18 cellular contexts compared by ENCODE assay signal in the genomic region with DNA sequence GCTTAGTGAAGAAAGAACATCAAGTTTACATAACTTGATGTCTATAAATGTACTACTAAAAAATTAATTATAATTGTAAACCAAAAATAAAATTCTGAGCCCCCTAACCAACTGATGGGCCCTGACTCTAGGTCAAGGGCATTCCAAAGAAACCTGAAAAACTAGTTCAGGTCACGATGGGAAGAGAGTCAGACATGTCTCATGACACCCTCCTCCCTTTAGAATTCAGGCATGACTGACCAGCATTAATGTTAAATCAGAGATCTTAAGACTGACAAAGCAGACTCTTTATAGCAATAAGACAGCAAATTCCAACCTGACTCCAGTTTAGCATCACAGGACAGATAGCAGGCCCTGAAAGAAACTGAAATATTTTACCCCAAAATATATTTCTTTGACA.
"Had no signal": no experiment of that assay in that cellular context is flagged by ENCODE, and none has a peak within 500 bp of the region (broad histone marks: within the 10 kb centered on the region; RNA-seq: fewer than 3 reads in every experiment).

No MANE protein-coding gene starts in this region.

- H3K36me3 ChIP-seq: gastroesophageal sphincter, heart right ventricle, left lung, transverse colon had no signal

- H3K27ac Mint-ChIP-seq: activated CD4-positive, alpha-beta memory T cell treated with anti-CD3 and anti-CD28 coated beads, Interleukin-2, amount 10 ng/mL, durations not matched to agents 7 days and 5 days; activated naive CD4-positive, alpha-beta T cell treated with anti-CD3 and anti-CD28 coated beads, Interleukin-2, amount 50 U/mL, for 72 hours; naive thymus-derived CD4-positive, alpha-beta T cell; stimulated activated naive B cell treated with anti-CD40 and anti-IgM and Interleukin-4, amounts not matched to agents 10 μg/mL and 1 μg/mL and 100 μg/mL, for 72 hours; T-helper 17 cell had no signal

- H3K4me3 ChIP-seq: gastroesophageal sphincter, heart right ventricle, left lung, mucosa of descending colon, transverse colon had no signal

- H3K27me3 ChIP-seq: gastroesophageal sphincter, heart right ventricle, left lung, transverse colon had no signal

- ATAC-seq: activated naive CD4-positive, alpha-beta T cell treated with anti-CD3 and anti-CD28 coated beads, Interleukin-2, amount 50 U/mL, for 72 hours; gastroesophageal sphincter; heart right ventricle; left lung; mucosa of descending colon; naive thymus-derived CD4-positive, alpha-beta T cell; stimulated activated naive B cell treated with anti-CD40 and anti-IgM and Interleukin-4, amounts not matched to agents 10 μg/mL and 1 μg/mL and 100 μg/mL, for 72 hours; T-helper 17 cell had no signal

- H3K4me1 Mint-ChIP-seq: central memory CD8-positive, alpha-beta T cell had no signal

- H3K27ac ChIP-seq: gastroesophageal sphincter, heart right ventricle, left lung, transverse colon had no signal

- H3K9me3 ChIP-seq: gastroesophageal sphincter, heart right ventricle, left lung, mucosa of descending colon, transverse colon had no signal

- H3K4me1 ChIP-seq: gastroesophageal sphincter, left lung had no signal

- H3K4me3 Mint-ChIP-seq: activated CD4-positive, alpha-beta memory T cell treated with anti-CD3 and anti-CD28 coated beads, Interleukin-2, amount 10 ng/mL, durations not matched to agents 7 days and 5 days; central memory CD8-positive, alpha-beta T cell; naive thymus-derived CD4-positive, alpha-beta T cell; stimulated activated naive B cell treated with anti-CD40 and anti-IgM and Interleukin-4, amounts not matched to agents 10 μg/mL and 1 μg/mL and 100 μg/mL, for 72 hours; T-helper 17 cell had no signal

- H3K36me3 Mint-ChIP-seq: naive thymus-derived CD4-positive, alpha-beta T cell had no signal

- DNase-seq: activated CD4-positive, alpha-beta memory T cell treated with anti-CD3 and anti-CD28 coated beads, Interleukin-2, amount 10 ng/mL, durations not matched to agents 7 days and 5 days; activated CD4-positive, alpha-beta T cell treated with anti-CD3 and anti-CD28 coated beads for 4 hours; activated effector memory CD4-positive, alpha-beta T cell treated with anti-CD3 and anti-CD28 coated beads, Interleukin-2, amount 50 U/mL, for 16 hours; activated T-cell treated with anti-CD3 and anti-CD28 coated beads, Interleukin-2, amount 50 U/mL, for 48 hours; cortex of kidney; effector CD4-positive, alpha-beta T cell; heart right ventricle; left lung; mucosa of descending colon; naive thymus-derived CD4-positive, alpha-beta T cell; stimulated activated CD4-positive, alpha-beta T cell treated with anti-CD3 and anti-CD28 coated beads, Interleukin-15, amount 100 ng/mL, for 24 hours; stimulated activated CD4-positive, alpha-beta T cell treated with anti-CD3 and anti-CD28 coated beads, Interleukin-4, amount 100 ng/mL, for 1 hour; stimulated activated naive B cell treated with anti-CD40 and anti-IgM and Interleukin-4, amounts not matched to agents 10 μg/mL and 1 μg/mL and 100 μg/mL, for 72 hours; T-helper 17 cell; transverse colon had no signal

- H3K9me3 Mint-ChIP-seq: activated CD4-positive, alpha-beta memory T cell treated with anti-CD3 and anti-CD28 coated beads, Interleukin-2, amount 10 ng/mL, durations not matched to agents 7 days and 5 days; central memory CD8-positive, alpha-beta T cell; naive thymus-derived CD4-positive, alpha-beta T cell; stimulated activated naive B cell treated with anti-CD40 and anti-IgM and Interleukin-4, amounts not matched to agents 10 μg/mL and 1 μg/mL and 100 μg/mL, for 72 hours had no signal
